In the genomic region with DNA sequence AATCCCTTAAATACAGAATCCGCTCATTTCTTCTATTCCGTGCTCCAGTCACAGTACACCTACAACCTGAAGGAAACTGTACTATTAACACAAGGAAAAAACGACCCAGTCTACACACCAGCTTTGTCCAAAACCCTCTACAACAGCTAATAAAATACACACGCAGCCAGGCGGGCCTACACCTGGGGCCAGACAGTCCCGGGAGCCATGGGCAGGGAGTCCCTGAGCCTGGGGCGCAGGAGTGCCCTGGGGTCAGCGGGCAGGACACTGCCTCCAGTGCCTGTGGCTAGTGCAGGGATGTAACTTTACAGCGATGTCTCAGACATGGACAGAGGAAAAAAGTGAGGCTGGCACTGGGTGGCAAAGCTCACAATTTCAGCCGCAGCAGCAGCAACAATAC, we compare ENCODE assay signal across 9 cellular contexts. TPM values are rescaled to one million over a fixed set of nuclear protein-coding genes. Genes with fewer than 3 reads are reported as not detected.
DNase-seq lines count a peak whose midpoint lies in the region; ATAC-seq, FAIRE-seq and TF ChIP-seq lines count a peak whose summit lies in the region.
"Had no signal": no experiment of that assay in that cellular context is flagged by ENCODE, and none has a peak within 500 bp of the region (broad histone marks: within the 10 kb centered on the region; RNA-seq: fewer than 3 reads in every experiment).

No MANE protein-coding gene starts in this region.

- 87% methylated on average over 10 of the region's 10 CpGs for WGBS in HepG2 (ENCODE audit: low lambda C conversion rate)
- WGBS in right lobe of liver (ENCODE audit: insufficient coverage, low coverage, low lambda C conversion rate, missing lambda C conversion rate): 75% methylated on average over 7 of the region's 10 CpGs
- 88% methylated on average over 10 of the region's 10 CpGs for WGBS in suprapubic skin

- H3K9me3 ChIP-seq in HepG2 (ENCODE audit: low read length) (no peaks in the 10 kb centered on the region), right lobe of liver (no peaks in the 10 kb centered on the region), iPS-20b (ENCODE audit: insufficient read depth, low read depth, low read length) (no peaks in the 10 kb centered on the region), suprapubic skin (no peaks in the 10 kb centered on the region)

- CTCF ChIA-PET in HepG2 (lab: Yijun Ruan, JAX; ENCODE audit: low intra/inter-chr PET ratio, low total read pairs): no interaction called here
- CTCF ChIA-PET in activated CD4-positive, alpha-beta memory T cell treated with anti-CD3 and anti-CD28 coated beads for 36 hours (lab: Charles Lee): interaction anchor here (2.0 to 4.9 kb wide), 3 partner anchors 10 to 41 kb away, joined by 5 to 49 read pairs (median 11); a partner anchor contains a TSS

- H3K27ac ChIP-seq in HepG2 (ENCODE audit: extremely low read length, insufficient read depth, low read length) (peak overlapping the region; percentile 26), right lobe of liver (no peak overlapping the region), iPS-20b (ENCODE audit: low read length) (no peak overlapping the region), suprapubic skin (no peak overlapping the region)

- H3K4me1 ChIP-seq in HepG2 (ENCODE audit: insufficient read depth, low read length) (peaks cover 26% of the 10 kb centered on the region), right lobe of liver (peaks cover 0 to 18% (median 6%) of the 10 kb centered on the region in 4 donors), iPS-20b (ENCODE audit: insufficient read depth, low read length) (peaks cover 6% of the 10 kb centered on the region; the same call in 1 of the 2 replicates), suprapubic skin (peaks cover 30% of the 10 kb centered on the region)

- no peaks in the 10 kb centered on the region for H3K27me3 Mint-ChIP-seq in activated CD4-positive, alpha-beta memory T cell treated with anti-CD3 and anti-CD28 coated beads for 36 hours

- peaks cover 11% of the 10 kb centered on the region for H4K20me1 ChIP-seq in HepG2 (ENCODE audit: insufficient read depth, low read length)

- no peak for TF ChIP-seq RAD21 in HepG2 (CRISPR knock-in tag; IDR thresholded peaks at IDR 0.05)

- H3K4me3 Mint-ChIP-seq in activated CD4-positive, alpha-beta memory T cell treated with anti-CD3 and anti-CD28 coated beads for 36 hours: peak overlapping the region; percentile 70

- FAIRE-seq in HepG2 (lab: Jason Lieb, UNC): no peak
- FAIRE-seq: GM18507 had no signal

- BruUV-seq in HepG2 (replicated peaks; lab: Mats Ljungman, UMichigan): no TSS peak

- TF ChIP-seq CTCF in HepG2 (CRISPR knock-in tag; IDR thresholded peaks at IDR 0.05) (no peak), right lobe of liver (IDR thresholded peaks at IDR 0.05) (no peak), suprapubic skin (IDR thresholded peaks at IDR 0.05) (no peak), GM13977 (IDR thresholded peaks at IDR 0.05; ENCODE audit: extremely low read depth, insufficient read depth, missing control alignments) (no peak)

- 0 out of 2 replicates have a peak overlapping the region, but pooled peaks have one; percentile 56 for H3K9ac ChIP-seq in HepG2 (ENCODE audit: insufficient read depth, low read depth, low read length)
- H3K9ac ChIP-seq in iPS-20b (ENCODE audit: low read depth, low read length): peak overlapping the region; percentile 7; the same call in 1 of the 2 replicates

- no peak for TF ChIP-seq POLR2A in HepG2 (IDR thresholded peaks at IDR 0.05; ENCODE audit: insufficient read depth in 1 of 2, low read depth in 2 of 2, low read length in 2 of 2)
- no peak for TF ChIP-seq POLR2A in right lobe of liver (IDR thresholded peaks at IDR 0.05)
- TF ChIP-seq POLR2A in suprapubic skin (IDR thresholded peaks at IDR 0.05): no peak

- H3K4me1 Mint-ChIP-seq in activated CD4-positive, alpha-beta memory T cell treated with anti-CD3 and anti-CD28 coated beads for 36 hours (ENCODE audit: low read depth): peaks cover 20% of the 10 kb centered on the region

- DNase-seq in HepG2 (ENCODE audit: low spot score) (no peak), right lobe of liver (no peak), suprapubic skin (ENCODE audit: low spot score in 2 of 2) (no peak), NCI-H2171 (lab: John Stamatoyannopoulos, UW) (no peak), GM13977 (ENCODE audit: low spot score) (no peak)
- DNase-seq in activated CD4-positive, alpha-beta memory T cell treated with anti-CD3 and anti-CD28 coated beads for 36 hours: no peak

- H2AFZ ChIP-seq in HepG2 (ENCODE audit: low read length): no peak overlapping the region

- H3K79me2 ChIP-seq in HepG2 (ENCODE audit: insufficient read depth, low read length): peaks cover 14% of the 10 kb centered on the region

- H3K36me3 Mint-ChIP-seq in activated CD4-positive, alpha-beta memory T cell treated with anti-CD3 and anti-CD28 coated beads for 36 hours: peaks cover 9% of the 10 kb centered on the region

- H3K27ac Mint-ChIP-seq in activated CD4-positive, alpha-beta memory T cell treated with anti-CD3 and anti-CD28 coated beads for 36 hours: peak overlapping the region; percentile 40

- H3K4me3 ChIP-seq in HepG2 (replicated peaks in 1 of 3; ENCODE audit: insufficient read depth in 1 of 3, low read depth in 2 of 3, low read length in 3 of 3) (peak overlapping the region in 2 of 3 experiments; percentile 67 to 73; a peak in 2 of 6 replicates), right lobe of liver (peak overlapping the region in 1 of 3 donors; percentile 58), iPS-20b (ENCODE audit: low read length) (peak overlapping the region; percentile 58; the same call in 1 of the 2 replicates), suprapubic skin (peak overlapping the region; percentile 63)

- ATAC-seq in HepG2 (no peak), right lobe of liver (no peak), HG02973 (IDR thresholded peaks at IDR 0.05; ENCODE audit: unreplicated experiment) (no peak)

- H3K36me3 ChIP-seq in HepG2 (replicated peaks in 1 of 2; ENCODE audit: control insufficient read depth in 1 of 2, insufficient read depth in 2 of 2, low read length in 2 of 2): peaks cover 6 to 8% of the 10 kb centered on the region in 2 experiments; a peak in 2 of 5 replicates
- H3K36me3 ChIP-seq in right lobe of liver: peaks cover 0 to 6% (median 1%) of the 10 kb centered on the region in 4 donors
- no peaks in the 10 kb centered on the region; the same call in 1 of the 2 replicates for H3K36me3 ChIP-seq in iPS-20b (ENCODE audit: insufficient read depth, low read depth, low read length)
- peaks cover 53% of the 10 kb centered on the region for H3K36me3 ChIP-seq in suprapubic skin

- H3K4me2 ChIP-seq in HepG2 (ENCODE audit: low read depth, low read length): peak overlapping the region; percentile 80

- POLR2A ChIA-PET in HepG2 (lab: Yijun Ruan, JAX): interaction anchor here (1.5 to 2.4 kb wide), 3 partner anchors 10 to 41 kb away, joined by 3 to 8 read pairs (median 5); a partner anchor contains a TSS
- POLR2A ChIA-PET in activated CD4-positive, alpha-beta memory T cell treated with anti-CD3 and anti-CD28 coated beads for 36 hours (lab: Charles Lee): interaction anchor here (1.0 to 1.8 kb wide), 3 partner anchors 11 to 40 kb away, joined by 3 to 5 read pairs (median 4); a partner anchor contains a TSS

- in situ Hi-C loops in HepG2 (cut with HindIII; ENCODE audit: extremely low pct_ligation_motif_present, low pct_unique_long_range_greater_than_20kb) (no loop called here), GM13977 (cut with MboI; ENCODE audit: low pct_unique_long_range_greater_than_20kb, low sequenced_read_pairs, unreplicated experiment) (no loop called here)

- H3K9me3 Mint-ChIP-seq in activated CD4-positive, alpha-beta memory T cell treated with anti-CD3 and anti-CD28 coated beads for 36 hours: no peaks in the 10 kb centered on the region

- H3K27me3 ChIP-seq in HepG2 (ENCODE audit: control insufficient read depth in 1 of 2, insufficient read depth in 2 of 2, low read length in 2 of 2): no peaks in the 10 kb centered on the region
- no peaks in the 10 kb centered on the region for H3K27me3 ChIP-seq in right lobe of liver
- H3K27me3 ChIP-seq in iPS-20b (ENCODE audit: insufficient read depth, low read length): no peaks in the 10 kb centered on the region
- H3K27me3 ChIP-seq in suprapubic skin: no peaks in the 10 kb centered on the region

- TF ChIP-seq EP300 in HepG2 (IDR thresholded peaks at IDR 0.05; ENCODE audit: low read depth in 2 of 2, low read length in 2 of 2): no peak
- TF ChIP-seq EP300 in HepG2 (CRISPR knock-in tag; IDR thresholded peaks at IDR 0.05; ENCODE audit: borderline replicate concordance): no peak
- no peak for TF ChIP-seq EP300 in suprapubic skin (IDR thresholded peaks at IDR 0.05)

- intact Hi-C loops in HepG2 (cut with micrococcal nuclease; ENCODE audit: unreplicated experiment) (no loop called here), right lobe of liver (cut with DNase I) (no loop called here)
- intact Hi-C loops in activated CD4-positive, alpha-beta memory T cell treated with anti-CD3 and anti-CD28 coated beads for 36 hours (cut with micrococcal nuclease): no loop called here

RNA-seq across cellular contexts. Expression of a gene that starts 28.5 kb away (rescaled TPM):
- 8.8 and 22.7 TPM in 2 replicates for total RNA-seq in HepG2 (2016; rRNA removed; fragmentation: Illumina TruSeq; extraction: Trizol)
- 8.5 and 9.4 TPM in 2 replicates for total RNA-seq in HepG2 (2016; cell fraction: cytosol; rRNA removed; fragmentation: Illumina TruSeq; extraction: Trizol; ENCODE audit: low read depth)
- 7.2 and 22.9 TPM in 2 replicates for total RNA-seq in HepG2 (2016; cell fraction: insoluble cytoplasmic fraction; rRNA removed; fragmentation: Illumina TruSeq; extraction: Trizol)
- total RNA-seq in HepG2 (2016; cell fraction: membrane; rRNA removed; fragmentation: Illumina TruSeq; extraction: Trizol): 11.3 and 14.3 TPM in 2 replicates
- 18.3 and 21.7 TPM in 2 replicates for total RNA-seq in HepG2 (2016; cell fraction: nucleus; rRNA removed; fragmentation: Illumina TruSeq; extraction: Trizol)
- 71.1 and 79.9 TPM in 2 replicates for polyA plus RNA-seq in HepG2 (2011; rRNA removed)
- polyA plus RNA-seq in HepG2 (2011; cell fraction: cytosol; rRNA removed): 54.7 and 81.5 TPM in 2 replicates
- polyA plus RNA-seq in HepG2 (2011; cell fraction: nucleus; rRNA removed): 96.1 and 122 TPM in 2 replicates
- 23.4 and 23.5 TPM in 2 replicates for polyA plus RNA-seq in HepG2 (2012)
- polyA plus RNA-seq in HepG2 (2016; cell fraction: cytosol; fragmentation: Illumina TruSeq; extraction: Trizol; ENCODE audit: low read depth): 15.1 and 18.1 TPM in 2 replicates
- 15.0 and 19.6 TPM in 2 replicates for polyA plus RNA-seq in HepG2 (2016; cell fraction: insoluble cytoplasmic fraction; fragmentation: Illumina TruSeq; extraction: Trizol; ENCODE audit: low read depth)
- polyA plus RNA-seq in HepG2 (2016; cell fraction: membrane; fragmentation: Illumina TruSeq; extraction: Trizol; ENCODE audit: low read depth): 15.9 and 17.7 TPM in 2 replicates
- polyA plus RNA-seq in HepG2 (2016; cell fraction: nucleus; fragmentation: Illumina TruSeq; extraction: Trizol; ENCODE audit: insufficient read depth, low read depth): 81.4 and 87.5 TPM in 2 replicates
- 35.8 and 59.3 TPM in 2 replicates for polyA minus RNA-seq in HepG2 (2011; rRNA and poly(A)+ RNA removed; ENCODE audit: low replicate concordance)
- 14.2 and 19.1 TPM in 2 replicates for polyA minus RNA-seq in HepG2 (2011; cell fraction: cytosol; rRNA and poly(A)+ RNA removed)
- polyA minus RNA-seq in HepG2 (2011; cell fraction: nucleus; rRNA and poly(A)+ RNA removed): 7.6 and 15.6 TPM in 2 replicates
- total RNA-seq in right lobe of liver: 10 to 100 TPM; 44.3 to 72.8 (median 63.0) TPM
- total RNA-seq in activated CD4-positive, alpha-beta memory T cell treated with anti-CD3 and anti-CD28 coated beads for 36 hours: 10 to 100 TPM; 19.0 to 19.1 TPM
- total RNA-seq in suprapubic skin: 10 to 100 TPM; 53.7 to 84.0 (median 69.5) TPM

RNA-seq across cellular contexts. Expression of a gene that starts 28.5 kb away (rescaled TPM):
- total RNA-seq in HepG2 (2016; rRNA removed; fragmentation: Illumina TruSeq; extraction: Trizol) (45.1 and 51.0 TPM in 2 replicates), right lobe of liver (10 to 100 TPM; 20.7 to 66.5 (median 24.5) TPM), suprapubic skin (10 to 100 TPM; 48.5 to 70.2 (median 62.1) TPM)
- total RNA-seq in HepG2 (2016; cell fraction: cytosol; rRNA removed; fragmentation: Illumina TruSeq; extraction: Trizol; ENCODE audit: low read depth): 118 and 125 TPM in 2 replicates
- total RNA-seq in HepG2 (2016; cell fraction: insoluble cytoplasmic fraction; rRNA removed; fragmentation: Illumina TruSeq; extraction: Trizol): 49.3 and 52.7 TPM in 2 replicates
- total RNA-seq in HepG2 (2016; cell fraction: membrane; rRNA removed; fragmentation: Illumina TruSeq; extraction: Trizol): 124 and 132 TPM in 2 replicates
- total RNA-seq in HepG2 (2016; cell fraction: nucleus; rRNA removed; fragmentation: Illumina TruSeq; extraction: Trizol): 18.2 and 27.2 TPM in 2 replicates
- polyA plus RNA-seq in HepG2 (2011; rRNA removed): 24.2 and 26.2 TPM in 2 replicates
- polyA plus RNA-seq in HepG2 (2011; cell fraction: cytosol; rRNA removed): 32.0 and 45.5 TPM in 2 replicates
- 19.0 and 20.6 TPM in 2 replicates for polyA plus RNA-seq in HepG2 (2011; cell fraction: nucleus; rRNA removed)
- 21.4 TPM in 2 replicates for polyA plus RNA-seq in HepG2 (2012)
- 132 and 144 TPM in 2 replicates for polyA plus RNA-seq in HepG2 (2016; cell fraction: cytosol; fragmentation: Illumina TruSeq; extraction: Trizol; ENCODE audit: low read depth)
- 51.4 and 56.6 TPM in 2 replicates for polyA plus RNA-seq in HepG2 (2016; cell fraction: insoluble cytoplasmic fraction; fragmentation: Illumina TruSeq; extraction: Trizol; ENCODE audit: low read depth)
- polyA plus RNA-seq in HepG2 (2016; cell fraction: membrane; fragmentation: Illumina TruSeq; extraction: Trizol; ENCODE audit: low read depth): 124 TPM in 2 replicates
- polyA plus RNA-seq in HepG2 (2016; cell fraction: nucleus; fragmentation: Illumina TruSeq; extraction: Trizol; ENCODE audit: insufficient read depth, low read depth): 43.7 and 46.5 TPM in 2 replicates
- 32.8 and 34.9 TPM in 2 replicates for polyA minus RNA-seq in HepG2 (2011; rRNA and poly(A)+ RNA removed; ENCODE audit: low replicate concordance)
- polyA minus RNA-seq in HepG2 (2011; cell fraction: cytosol; rRNA and poly(A)+ RNA removed): 14.0 and 21.0 TPM in 2 replicates
- 6.6 and 7.2 TPM in 2 replicates for polyA minus RNA-seq in HepG2 (2011; cell fraction: nucleus; rRNA and poly(A)+ RNA removed)
- 10 to 100 TPM; 59.6 to 60.8 TPM for total RNA-seq in activated CD4-positive, alpha-beta memory T cell treated with anti-CD3 and anti-CD28 coated beads for 36 hours

RNA-seq across cellular contexts. Expression of a gene that starts 34.3 kb away (rescaled TPM):
- total RNA-seq in HepG2 (2016; rRNA removed; fragmentation: Illumina TruSeq; extraction: Trizol) (11.0 and 17.6 TPM in 2 replicates), right lobe of liver (10 to 100 TPM in 4 of 6 experiments, 1 to 10 TPM in 2; 9.0 to 14.2 (median 12.0) TPM), suprapubic skin (10 to 100 TPM; 13.0 to 81.0 (median 33.4) TPM)
- 5.5 and 6.6 TPM in 2 replicates for total RNA-seq in HepG2 (2016; cell fraction: cytosol; rRNA removed; fragmentation: Illumina TruSeq; extraction: Trizol; ENCODE audit: low read depth)
- 10.1 and 16.6 TPM in 2 replicates for total RNA-seq in HepG2 (2016; cell fraction: insoluble cytoplasmic fraction; rRNA removed; fragmentation: Illumina TruSeq; extraction: Trizol)
- total RNA-seq in HepG2 (2016; cell fraction: membrane; rRNA removed; fragmentation: Illumina TruSeq; extraction: Trizol): 9.9 and 10.4 TPM in 2 replicates
- 12.2 and 16.5 TPM in 2 replicates for total RNA-seq in HepG2 (2016; cell fraction: nucleus; rRNA removed; fragmentation: Illumina TruSeq; extraction: Trizol)
- 10.4 and 13.4 TPM in 2 replicates for polyA plus RNA-seq in HepG2 (2011; rRNA removed)
- polyA plus RNA-seq in HepG2 (2011; cell fraction: cytosol; rRNA removed): 3.3 and 4.7 TPM in 2 replicates
- 75.3 and 105 TPM in 2 replicates for polyA plus RNA-seq in HepG2 (2011; cell fraction: nucleus; rRNA removed)
- polyA plus RNA-seq in HepG2 (2012): 7.2 and 11.6 TPM in 2 replicates
- 2.4 and 4.0 TPM in 2 replicates for polyA plus RNA-seq in HepG2 (2016; cell fraction: cytosol; fragmentation: Illumina TruSeq; extraction: Trizol; ENCODE audit: low read depth)
- polyA plus RNA-seq in HepG2 (2016; cell fraction: insoluble cytoplasmic fraction; fragmentation: Illumina TruSeq; extraction: Trizol; ENCODE audit: low read depth): 11.7 and 13.2 TPM in 2 replicates
- 4.2 and 6.8 TPM in 2 replicates for polyA plus RNA-seq in HepG2 (2016; cell fraction: membrane; fragmentation: Illumina TruSeq; extraction: Trizol; ENCODE audit: low read depth)
- 48.5 and 55.0 TPM in 2 replicates for polyA plus RNA-seq in HepG2 (2016; cell fraction: nucleus; fragmentation: Illumina TruSeq; extraction: Trizol; ENCODE audit: insufficient read depth, low read depth)
- 14.8 and 18.0 TPM in 2 replicates for polyA minus RNA-seq in HepG2 (2011; rRNA and poly(A)+ RNA removed; ENCODE audit: low replicate concordance)
- 7.9 and 12.6 TPM in 2 replicates for polyA minus RNA-seq in HepG2 (2011; cell fraction: cytosol; rRNA and poly(A)+ RNA removed)
- 9.3 and 22.1 TPM in 2 replicates for polyA minus RNA-seq in HepG2 (2011; cell fraction: nucleus; rRNA and poly(A)+ RNA removed)
- 10 to 100 TPM; 26.0 to 33.4 TPM for total RNA-seq in activated CD4-positive, alpha-beta memory T cell treated with anti-CD3 and anti-CD28 coated beads for 36 hours

RNA-seq across cellular contexts. Expression of a gene that starts 40.4 kb away (rescaled TPM):
- 29.6 and 29.9 TPM in 2 replicates for total RNA-seq in HepG2 (2016; rRNA removed; fragmentation: Illumina TruSeq; extraction: Trizol)
- 22.0 and 23.6 TPM in 2 replicates for total RNA-seq in HepG2 (2016; cell fraction: cytosol; rRNA removed; fragmentation: Illumina TruSeq; extraction: Trizol; ENCODE audit: low read depth)
- 27.3 and 30.2 TPM in 2 replicates for total RNA-seq in HepG2 (2016; cell fraction: insoluble cytoplasmic fraction; rRNA removed; fragmentation: Illumina TruSeq; extraction: Trizol)
- 24.5 and 33.2 TPM in 2 replicates for total RNA-seq in HepG2 (2016; cell fraction: membrane; rRNA removed; fragmentation: Illumina TruSeq; extraction: Trizol)
- 11.7 and 14.7 TPM in 2 replicates for total RNA-seq in HepG2 (2016; cell fraction: nucleus; rRNA removed; fragmentation: Illumina TruSeq; extraction: Trizol)
- 17.6 and 19.2 TPM in 2 replicates for polyA plus RNA-seq in HepG2 (2011; rRNA removed)
- polyA plus RNA-seq in HepG2 (2011; cell fraction: cytosol; rRNA removed): 21.5 and 24.4 TPM in 2 replicates
- polyA plus RNA-seq in HepG2 (2011; cell fraction: nucleus; rRNA removed): 9.1 and 10.9 TPM in 2 replicates
- polyA plus RNA-seq in HepG2 (2012): 8.9 and 10.5 TPM in 2 replicates
- polyA plus RNA-seq in HepG2 (2016; cell fraction: cytosol; fragmentation: Illumina TruSeq; extraction: Trizol; ENCODE audit: low read depth): 13.9 and 22.1 TPM in 2 replicates
- 19.8 and 20.7 TPM in 2 replicates for polyA plus RNA-seq in HepG2 (2016; cell fraction: insoluble cytoplasmic fraction; fragmentation: Illumina TruSeq; extraction: Trizol; ENCODE audit: low read depth)
- 17.4 and 20.9 TPM in 2 replicates for polyA plus RNA-seq in HepG2 (2016; cell fraction: membrane; fragmentation: Illumina TruSeq; extraction: Trizol; ENCODE audit: low read depth)
- polyA plus RNA-seq in HepG2 (2016; cell fraction: nucleus; fragmentation: Illumina TruSeq; extraction: Trizol; ENCODE audit: insufficient read depth, low read depth): 20.4 and 23.0 TPM in 2 replicates
- 10.9 and 14.0 TPM in 2 replicates for polyA minus RNA-seq in HepG2 (2011; rRNA and poly(A)+ RNA removed; ENCODE audit: low replicate concordance)
- 5.3 and 5.4 TPM in 2 replicates for polyA minus RNA-seq in HepG2 (2011; cell fraction: cytosol; rRNA and poly(A)+ RNA removed)
- polyA minus RNA-seq in HepG2 (2011; cell fraction: nucleus; rRNA and poly(A)+ RNA removed): 6.5 and 7.5 TPM in 2 replicates
- 10 to 100 TPM in 1 of 6 experiments, 1 to 10 TPM in 5; 5.6 to 11.5 (median 6.0) TPM for total RNA-seq in right lobe of liver
- total RNA-seq in activated CD4-positive, alpha-beta memory T cell treated with anti-CD3 and anti-CD28 coated beads for 36 hours: 10 to 100 TPM; 14.1 to 15.0 TPM
- total RNA-seq in suprapubic skin: 10 to 100 TPM; 13.1 to 41.0 (median 29.3) TPM

RNA-seq across cellular contexts. Expression of a gene that starts 46.8 kb away (rescaled TPM):
- total RNA-seq in HepG2 (2016; rRNA removed; fragmentation: Illumina TruSeq; extraction: Trizol): 2.0 and 3.2 TPM in 2 replicates
- 0.40 and 0.79 TPM in 2 replicates for total RNA-seq in HepG2 (2016; cell fraction: cytosol; rRNA removed; fragmentation: Illumina TruSeq; extraction: Trizol; ENCODE audit: low read depth)
- 1.2 and 2.4 TPM in 2 replicates for total RNA-seq in HepG2 (2016; cell fraction: insoluble cytoplasmic fraction; rRNA removed; fragmentation: Illumina TruSeq; extraction: Trizol)
- 0.80 and 1.3 TPM in 2 replicates for total RNA-seq in HepG2 (2016; cell fraction: membrane; rRNA removed; fragmentation: Illumina TruSeq; extraction: Trizol)
- 2.8 and 4.0 TPM in 2 replicates for total RNA-seq in HepG2 (2016; cell fraction: nucleus; rRNA removed; fragmentation: Illumina TruSeq; extraction: Trizol)
- 5.7 and 9.1 TPM in 2 replicates for polyA plus RNA-seq in HepG2 (2011; rRNA removed)
- polyA plus RNA-seq in HepG2 (2011; cell fraction: cytosol; rRNA removed): 2.2 and 2.3 TPM in 2 replicates
- 91.6 and 123 TPM in 2 replicates for polyA plus RNA-seq in HepG2 (2011; cell fraction: nucleus; rRNA removed)
- 3.7 and 4.3 TPM in 2 replicates for polyA plus RNA-seq in HepG2 (2012)
- 0.31 and 0.35 TPM in 2 replicates for polyA plus RNA-seq in HepG2 (2016; cell fraction: cytosol; fragmentation: Illumina TruSeq; extraction: Trizol; ENCODE audit: low read depth)
- polyA plus RNA-seq in HepG2 (2016; cell fraction: insoluble cytoplasmic fraction; fragmentation: Illumina TruSeq; extraction: Trizol; ENCODE audit: low read depth): 1.0 and 2.5 TPM in 2 replicates
- polyA plus RNA-seq in HepG2 (2016; cell fraction: membrane; fragmentation: Illumina TruSeq; extraction: Trizol; ENCODE audit: low read depth): 0.46 and 0.62 TPM in 2 replicates
- polyA plus RNA-seq in HepG2 (2016; cell fraction: nucleus; fragmentation: Illumina TruSeq; extraction: Trizol; ENCODE audit: insufficient read depth, low read depth): 5.9 and 9.4 TPM in 2 replicates
- 0.40 and 7.9 TPM in 2 replicates for polyA minus RNA-seq in HepG2 (2011; rRNA and poly(A)+ RNA removed; ENCODE audit: low replicate concordance)
- 2.1 and 2.6 TPM in 2 replicates for polyA minus RNA-seq in HepG2 (2011; cell fraction: cytosol; rRNA and poly(A)+ RNA removed)
- 12.2 and 20.9 TPM in 2 replicates for polyA minus RNA-seq in HepG2 (2011; cell fraction: nucleus; rRNA and poly(A)+ RNA removed)
- total RNA-seq in right lobe of liver: 1 to 10 TPM; 5.4 to 7.6 (median 5.8) TPM
- total RNA-seq in activated CD4-positive, alpha-beta memory T cell treated with anti-CD3 and anti-CD28 coated beads for 36 hours: under 1 TPM; 0.17 to 0.31 TPM
- total RNA-seq in suprapubic skin: 1 to 10 TPM in 3 of 4 donors, under 1 TPM in 1; 0.87 to 6.2 (median 2.5) TPM
